12 cellular contexts compared by ENCODE assay signal in genomic region chr13:45372189-45373115, GRCh38. TPM values are rescaled to one million over a fixed set of nuclear protein-coding genes. Genes with fewer than 3 reads are reported as not detected.
DNase-seq lines count a peak whose midpoint lies in the region; ATAC-seq, FAIRE-seq and TF ChIP-seq lines count a peak whose summit lies in the region.
"Had no signal": no experiment of that assay in that cellular context is flagged by ENCODE, and none has a peak within 500 bp of the region (broad histone marks: within the 10 kb centered on the region; RNA-seq: fewer than 3 reads in every experiment).

No MANE protein-coding gene starts in this region.

- H4K5ac ChIP-seq in H1 (ENCODE audit: insufficient read length, low read depth, low read length): no peak overlapping the region

- no peak for TF ChIP-seq RAD21 in H1 (IDR thresholded peaks at IDR 0.05 in 1 of 2, conservative IDR thresholded peaks at IDR 0.05 in 1 of 2; ENCODE audit: low read depth in 2 of 2, low read length in 2 of 2)

- H3K27me3 ChIP-seq in H1 (replicated peaks in 1 of 4; ENCODE audit: control insufficient read depth in 3 of 4, extremely low read depth in 1 of 4, insufficient read depth in 3 of 4, low read length in 3 of 4) (no peaks in the 10 kb centered on the region), neuronal stem cell (ENCODE audit: control insufficient read depth in 3 of 3, insufficient read depth in 3 of 3, low read depth in 1 of 3, low read length in 3 of 3) (no peaks in the 10 kb centered on the region)
- H3K27me3 ChIP-seq: breast epithelium had no signal

- POLR2A ChIA-PET in H1 (lab: Charles Lee; ENCODE audit: partially characterized antibody): interaction anchor here (0.9 to 4.1 kb wide), 3 partner anchors 22 to 32 kb away, joined by 3 to 23 read pairs (median 10); partner anchors contain the start of gene TPT1

- H3K79me2 ChIP-seq in H1 (ENCODE audit: control insufficient read depth in 1 of 2, insufficient read depth in 2 of 2, low read length in 2 of 2): no peaks in the 10 kb centered on the region

- TF ChIP-seq EP300 in H1 (IDR thresholded peaks at IDR 0.05; ENCODE audit: borderline replicate concordance in 1 of 2, low read depth in 2 of 2, low read length in 2 of 2): no peak

- no peak overlapping the region for H2BK12ac ChIP-seq in H1 (ENCODE audit: low read depth, low read length)
- H2BK12ac ChIP-seq in neuronal stem cell (ENCODE audit: low read length): no peak overlapping the region

- H3K14ac ChIP-seq in H1 (ENCODE audit: insufficient read length): no peak overlapping the region
- peak overlapping the region; percentile 42 for H3K14ac ChIP-seq in neuronal stem cell (ENCODE audit: low read length)

- H3K4ac ChIP-seq in H1 (replicated peaks; ENCODE audit: insufficient read length, low read depth, low read length) (no peak overlapping the region), neuronal stem cell (ENCODE audit: low read length) (no peak overlapping the region)

- H3K56ac ChIP-seq in H1 (replicated peaks; ENCODE audit: insufficient read length, low read depth, low read length): no peak overlapping the region

- H3K36me3 ChIP-seq in H1 (ENCODE audit: control insufficient read depth in 2 of 4, insufficient read depth in 4 of 4, low read length in 3 of 4) (no peaks in the 10 kb centered on the region; a peak in 1 of 8 replicates), neuronal stem cell (replicated peaks in 1 of 2; ENCODE audit: control insufficient read depth in 2 of 2, insufficient read depth in 2 of 2, low read length in 2 of 2) (peaks cover 0 to 38% of the 10 kb centered on the region in 2 donors)
- H3K36me3 ChIP-seq: breast epithelium had no signal

- no peak overlapping the region for H2BK120ac ChIP-seq in H1 (replicated peaks; ENCODE audit: low read depth, low read length)
- no peak overlapping the region for H2BK120ac ChIP-seq in neuronal stem cell (ENCODE audit: low read depth, low read length)

- H3K4me3 ChIP-seq in H1 (ENCODE audit: extremely low read depth in 1 of 4, insufficient read depth in 2 of 4, low read depth in 3 of 4, low read length in 4 of 4) (no peak overlapping the region), neuronal stem cell (ENCODE audit: low read length in 2 of 2) (no peak overlapping the region)
- H3K4me3 ChIP-seq: breast epithelium had no signal

- ATAC-seq in HG03135 (IDR thresholded peaks at IDR 0.05; ENCODE audit: unreplicated experiment) (no peak), HG02588 (IDR thresholded peaks at IDR 0.05; ENCODE audit: unreplicated experiment) (no peak), GM19455 (IDR thresholded peaks at IDR 0.05; ENCODE audit: unreplicated experiment) (no peak)

- H3K23me2 ChIP-seq in H1 (ENCODE audit: low read depth, low read length): no peaks in the 10 kb centered on the region

- WGBS in H1 (ENCODE audit: extremely low coverage in 1 of 2, insufficient coverage in 1 of 2, insufficient read length in 1 of 2, insufficient replicate concordance in 2 of 2, low coverage in 1 of 2, low lambda C conversion rate in 2 of 2, missing lambda C conversion rate in 1 of 2), 2 experiments: 90% methylated on average over 24 of the region's 24 CpGs; no CpG with 5 or more reads in 1 of the 2 experiments
- WGBS in neuronal stem cell (ENCODE audit: extremely low coverage in 2 of 2, insufficient read length in 2 of 2, insufficient replicate concordance in 1 of 2), 2 donors: no CpG with 5 or more reads among the region's 24 CpGs

- H3K4me1 ChIP-seq in H1 (replicated peaks in 1 of 4; ENCODE audit: control insufficient read depth in 3 of 4, insufficient read depth in 4 of 4, low read length in 3 of 4) (peaks cover 0 to 2% (median 1%) of the 10 kb centered on the region in 4 experiments; a peak in 5 of 7 replicates), neuronal stem cell (ENCODE audit: control insufficient read depth in 2 of 2, insufficient read depth in 1 of 2, low read depth in 1 of 2, low read length in 2 of 2) (peaks cover 7 to 8% of the 10 kb centered on the region in 2 donors)
- H3K4me1 ChIP-seq: breast epithelium had no signal

- DNase-seq in DMS 273 (lab: John Stamatoyannopoulos, UW; ENCODE audit: unreplicated experiment) (peak; percentile 82), NCI-H2171 treated with DMSO at 0.1 percent for 48 hours (lab: John Stamatoyannopoulos, UW) (peak; percentile 96), H1 (ENCODE audit: low read depth in 1 of 2, low spot score in 2 of 2) (no peak), neuronal stem cell (ENCODE audit: low spot score) (no peak)
- DNase-seq: activated naive CD4-positive, alpha-beta T cell treated with anti-CD3 and anti-CD28 coated beads for 36 hours; NCI-H226 had no signal

- H3K9me3 ChIP-seq in H1 (ENCODE audit: insufficient read depth in 2 of 2, low read depth in 1 of 2, low read length in 1 of 2) (no peaks in the 10 kb centered on the region), neuronal stem cell (replicated peaks in 1 of 2; ENCODE audit: control insufficient read depth in 2 of 2, insufficient read depth in 1 of 2, low read depth in 1 of 2, low read length in 2 of 2) (peaks cover 0 to 7% of the 10 kb centered on the region in 2 donors)
- H3K9me3 ChIP-seq: breast epithelium had no signal

- no peak overlapping the region for H2BK20ac ChIP-seq in H1 (ENCODE audit: low read length)

- H3K9ac ChIP-seq in H1 (replicated peaks in 1 of 4; ENCODE audit: extremely low read depth in 1 of 4, low read depth in 3 of 4, low read length in 3 of 4) (no peak overlapping the region), neuronal stem cell (ENCODE audit: low read depth, low read length, poor library complexity) (no peak overlapping the region)

- no peak overlapping the region for H3K23ac ChIP-seq in H1 (ENCODE audit: insufficient read length)
- H3K23ac ChIP-seq in neuronal stem cell (ENCODE audit: low read depth, low read length, poor library complexity): no peak overlapping the region

- H3K79me1 ChIP-seq in H1 (ENCODE audit: low read depth, low read length) (no peaks in the 10 kb centered on the region), neuronal stem cell (ENCODE audit: low read depth, low read length) (no peaks in the 10 kb centered on the region)

- H3K4me2 ChIP-seq in H1 (ENCODE audit: insufficient read depth in 1 of 2, low read depth in 2 of 2, low read length in 2 of 2) (no peak overlapping the region), neuronal stem cell (ENCODE audit: insufficient read depth, low read length, poor library complexity, severe bottlenecking) (no peak overlapping the region)

- no peak for FAIRE-seq in H1 (lab: Jason Lieb, UNC)
- FAIRE-seq: islet of Langerhans had no signal

- H2BK15ac ChIP-seq in H1 (ENCODE audit: low read length) (no peak overlapping the region), neuronal stem cell (ENCODE audit: low read length) (no peak overlapping the region)

- H2AK5ac ChIP-seq in H1 (ENCODE audit: low read depth, low read length) (no peak overlapping the region), neuronal stem cell (ENCODE audit: low read depth, low read length) (peak overlapping the region; percentile 22)

- H2AFZ ChIP-seq in H1 (ENCODE audit: low read length) (no peak overlapping the region), neuronal stem cell (ENCODE audit: low read length) (no peak overlapping the region)

- CTCF ChIA-PET in H1 (lab: Charles Lee; ENCODE audit: partially characterized antibody): interaction anchor here (0.6 to 12.3 kb wide), 16 partner anchors 10 to 118 kb away, joined by 3 to 164 read pairs (median 9); partner anchors contain the start of gene TPT1

- no peak overlapping the region for H3K18ac ChIP-seq in H1 (ENCODE audit: extremely low read depth, low read length)
- H3K18ac ChIP-seq in neuronal stem cell (ENCODE audit: low read length): peak overlapping the region; percentile 13

- no peak overlapping the region for H4K91ac ChIP-seq in H1 (replicated peaks; ENCODE audit: insufficient read length, low read length)
- H4K91ac ChIP-seq in neuronal stem cell (ENCODE audit: low read depth, low read length, poor library complexity): no peak overlapping the region

- H2BK5ac ChIP-seq in H1 (ENCODE audit: low read depth, low read length) (no peak overlapping the region), neuronal stem cell (ENCODE audit: low read length) (no peak overlapping the region)

- TF ChIP-seq POLR2A in H1 (IDR thresholded peaks at IDR 0.05; ENCODE audit: control extremely low read depth in 1 of 2, low read depth in 2 of 2, low read length in 2 of 2): no peak

- no peak overlapping the region for H3K27ac ChIP-seq in H1 (ENCODE audit: low read depth, low read length)
- H3K27ac ChIP-seq in neuronal stem cell (replicated peaks; ENCODE audit: low read length): no peak overlapping the region
- H3K27ac ChIP-seq: breast epithelium, VCaP had no signal

- H4K8ac ChIP-seq in H1 (ENCODE audit: extremely low read depth, insufficient read depth, low read length): peak overlapping the region; percentile 78
- no peak overlapping the region for H4K8ac ChIP-seq in neuronal stem cell (ENCODE audit: low read depth, low read length)

- peaks cover 0 to 2% of the 10 kb centered on the region in 2 experiments for H4K20me1 ChIP-seq in H1 (replicated peaks in 1 of 2; ENCODE audit: control insufficient read depth in 1 of 2, insufficient read depth in 2 of 2, low read length in 2 of 2)

- TF ChIP-seq CTCF in H1 (IDR thresholded peaks at IDR 0.05; ENCODE audit: control extremely low read depth in 1 of 3, insufficient read depth in 1 of 3, low read depth in 1 of 3, low read length in 3 of 3): no peak

RNA-seq across cellular contexts. Expression of gene TPT1, which starts 31.5 kb away (rescaled TPM):
- total RNA-seq in H1 (2021; fragmentation: NEBNext Ultra II Directional; extraction: Animal tissue kit (Norgen Biotek cat#: 25700)): 2,279 and 2,327 TPM in 2 replicates
- polyA plus RNA-seq in H1 (2011; rRNA removed): 1,570 and 2,245 TPM in 2 replicates
- 3,127 TPM for polyA plus RNA-seq in H1 (2011; cell fraction: cytosol; rRNA removed)
- polyA plus RNA-seq in H1 (2011; cell fraction: nucleus; rRNA removed): 656 TPM
- 2,057 to 3,095 TPM (median 2,368 TPM) in 4 replicates for polyA plus RNA-seq in H1 (2012, experiment 1 of 2)
- polyA plus RNA-seq in H1 (2012, experiment 2 of 2): 1,830 TPM
- 2,071 TPM for polyA plus RNA-seq in H1 (2013, experiment 1 of 2)
- 2,093 TPM for polyA plus RNA-seq in H1 (2013, experiment 2 of 2)
- 622 and 832 TPM in 2 replicates for polyA minus RNA-seq in H1 (2011; rRNA and poly(A)+ RNA removed)
- polyA minus RNA-seq in H1 (2011; cell fraction: cytosol; rRNA and poly(A)+ RNA removed): 706 TPM
- polyA minus RNA-seq in H1 (2011; cell fraction: nucleus; rRNA and poly(A)+ RNA removed): 799 TPM
- polyA plus RNA-seq in neuronal stem cell (2013, experiment 1 of 2): 2,914 TPM
- polyA plus RNA-seq in neuronal stem cell (2013, experiment 2 of 2): 3,114 TPM

RNA-seq across cellular contexts. Expression of gene SLC25A30, which starts 45.7 kb away (rescaled TPM):
- total RNA-seq in H1 (2021; fragmentation: NEBNext Ultra II Directional; extraction: Animal tissue kit (Norgen Biotek cat#: 25700)): 7.4 and 8.7 TPM in 2 replicates
- polyA plus RNA-seq in H1 (2011; rRNA removed): 2.1 and 2.5 TPM in 2 replicates
- 2.7 TPM for polyA plus RNA-seq in H1 (2011; cell fraction: cytosol; rRNA removed)
- polyA plus RNA-seq in H1 (2011; cell fraction: nucleus; rRNA removed): 1.4 TPM
- 4.1 to 6.2 TPM (median 5.0 TPM) in 4 replicates for polyA plus RNA-seq in H1 (2012, experiment 1 of 2)
- 0.37 TPM for polyA plus RNA-seq in H1 (2012, experiment 2 of 2)
- polyA plus RNA-seq in H1 (2013, experiment 1 of 2): 6.0 TPM
- polyA plus RNA-seq in H1 (2013, experiment 2 of 2): 5.6 TPM
- polyA minus RNA-seq in H1 (2011; rRNA and poly(A)+ RNA removed): 14.0 and 14.9 TPM in 2 replicates
- 7.4 TPM for polyA minus RNA-seq in H1 (2011; cell fraction: cytosol; rRNA and poly(A)+ RNA removed)
- 4.7 TPM for polyA minus RNA-seq in H1 (2011; cell fraction: nucleus; rRNA and poly(A)+ RNA removed)
- polyA plus RNA-seq in neuronal stem cell (2013, experiment 1 of 2): 8.0 TPM
- polyA plus RNA-seq in neuronal stem cell (2013, experiment 2 of 2): 9.0 TPM

Comparison
In these comparisons a context has a peak if more than half of its experiments do, and no peak if none do; other contexts are left out.
1. DNase-seq: peak in DMS 273 (single experiment) and NCI-H2171 treated with DMSO at 0.1 percent for 48 hours (single experiment); none in H1 (0 of 2) and neuronal stem cell (single experiment).